ENCODE assay signal across 11 cellular contexts in the genomic region with DNA sequence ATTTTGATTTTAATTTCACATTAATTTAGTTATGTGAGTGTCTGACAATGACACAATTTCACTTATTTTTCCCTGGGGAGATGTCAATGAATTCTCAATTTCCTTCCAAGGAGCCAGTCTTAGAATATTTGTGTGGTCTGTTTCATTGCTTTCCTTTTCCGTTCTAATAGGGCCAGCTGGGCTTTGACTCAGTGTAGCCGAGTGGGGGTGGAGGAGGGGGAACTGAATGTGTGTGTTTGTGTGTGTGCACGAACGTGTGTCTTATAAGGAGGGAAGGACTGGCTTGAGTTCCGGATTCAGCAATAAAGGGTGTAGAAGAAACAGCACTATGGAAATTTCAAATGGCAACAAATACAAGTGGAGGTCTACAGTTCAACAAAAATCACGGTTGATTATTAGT.
DNase-seq lines count a peak whose midpoint lies in the region; ATAC-seq, FAIRE-seq and TF ChIP-seq lines count a peak whose summit lies in the region.
"Had no signal": no experiment of that assay in that cellular context is flagged by ENCODE, and none has a peak within 500 bp of the region (broad histone marks: within the 10 kb centered on the region; RNA-seq: fewer than 3 reads in every experiment).

No MANE protein-coding gene starts in this region.

- H2AFZ ChIP-seq in OCI-LY3 (ENCODE audit: low read depth, low read length) = no peak overlapping the region

- H4K20me1 ChIP-seq in OCI-LY3 (ENCODE audit: insufficient read depth, low read length) = no peaks in the 10 kb centered on the region

- H3K9me3 Mint-ChIP-seq in type B pancreatic cell = peaks cover 4% of the 10 kb centered on the region
- H3K9me3 Mint-ChIP-seq in T-helper 2 cell treated with Interferon-gamma antibody and Interleukin-4, amounts not matched to agents 5 μg/mL and 100 μg/mL, for 36 hours = peaks cover 30% of the 10 kb centered on the region

- peak overlapping the region; percentile 24 for H3K4me3 Mint-ChIP-seq in type B pancreatic cell
- no peak overlapping the region for H3K4me3 Mint-ChIP-seq in T-helper 2 cell treated with Interferon-gamma antibody and Interleukin-4, amounts not matched to agents 5 μg/mL and 100 μg/mL, for 36 hours

- TF ChIP-seq CTCF in OCI-LY3 (IDR thresholded peaks at IDR 0.05; ENCODE audit: low read depth, low read length) (no peak), type B pancreatic cell (conservative IDR thresholded peaks at IDR 0.05) (no peak), D721Med (IDR thresholded peaks at IDR 0.05; ENCODE audit: insufficient read depth, missing control alignments) (no peak)

- H3K4me3 ChIP-seq in OCI-LY3 (ENCODE audit: low read length) = peak overlapping the region; percentile 74
- H3K4me3 ChIP-seq: left ventricle myocardium inferior had no signal

- peak overlapping the region; percentile 76 for H3K27ac Mint-ChIP-seq in type B pancreatic cell
- no peak overlapping the region for H3K27ac Mint-ChIP-seq in T-helper 2 cell treated with Interferon-gamma antibody and Interleukin-4, amounts not matched to agents 5 μg/mL and 100 μg/mL, for 36 hours

- H3K36me3 ChIP-seq in OCI-LY3 (replicated peaks; ENCODE audit: low read depth, low read length) = no peaks in the 10 kb centered on the region
- H3K36me3 ChIP-seq: left ventricle myocardium inferior had no signal

- peak overlapping the region; percentile 93 for H3K27ac ChIP-seq in OCI-LY3 (ENCODE audit: low read length)
- H3K27ac ChIP-seq: left ventricle myocardium inferior had no signal

- no peaks in the 10 kb centered on the region for H3K36me3 Mint-ChIP-seq in type B pancreatic cell
- H3K36me3 Mint-ChIP-seq in T-helper 2 cell treated with Interferon-gamma antibody and Interleukin-4, amounts not matched to agents 5 μg/mL and 100 μg/mL, for 36 hours (ENCODE audit: low read depth) = no peaks in the 10 kb centered on the region

- H3K4me1 ChIP-seq in OCI-LY3 (ENCODE audit: low read length) = peaks cover 46% of the 10 kb centered on the region
- H3K4me1 ChIP-seq: left ventricle myocardium inferior had no signal

- intact Hi-C loops in left ventricle myocardium superior (cut with micrococcal nuclease) = no loop called here
- intact Hi-C loops in Right ventricle myocardium superior (cut with DNase I) = no loop called here

- no peaks in the 10 kb centered on the region for H3K79me2 ChIP-seq in OCI-LY3 (ENCODE audit: low read length)

- no peak for FAIRE-seq in D721Med (lab: Jason Lieb, UNC)

- peak overlapping the region; percentile 88 for H3K4me2 ChIP-seq in OCI-LY3 (ENCODE audit: low read length)

- ATAC-seq in left ventricle myocardium superior (peak; percentile 28), Right ventricle myocardium superior (ENCODE audit: poor library complexity) (no peak), HG03064 (IDR thresholded peaks at IDR 0.05; ENCODE audit: low read depth, unreplicated experiment) (peak; percentile 52)
- ATAC-seq: HCT116 had no signal

- DNase-seq in left ventricle myocardium superior (no peak), Right ventricle myocardium superior (no peak), type B pancreatic cell (ENCODE audit: extremely low spot score, unreplicated experiment) (no peak), D721Med (ENCODE audit: insufficient read length, low spot score) (no peak), SHP77 (lab: John Stamatoyannopoulos, UW) (no peak)
- no peak for DNase-seq in T-helper 2 cell treated with Interferon-gamma antibody and Interleukin-4, amounts not matched to agents 5 μg/mL and 100 μg/mL, for 36 hours (ENCODE audit: low spot score)
- DNase-seq: left ventricle myocardium inferior, NCI-H774 had no signal

- H3K27me3 Mint-ChIP-seq in type B pancreatic cell = no peaks in the 10 kb centered on the region
- no peaks in the 10 kb centered on the region for H3K27me3 Mint-ChIP-seq in T-helper 2 cell treated with Interferon-gamma antibody and Interleukin-4, amounts not matched to agents 5 μg/mL and 100 μg/mL, for 36 hours (ENCODE audit: low read depth)

- no peaks in the 10 kb centered on the region for H3K27me3 ChIP-seq in OCI-LY3 (ENCODE audit: low read depth, low read length)

- peaks cover 40% of the 10 kb centered on the region for H3K4me1 Mint-ChIP-seq in type B pancreatic cell (ENCODE audit: unreplicated experiment)
- no peaks in the 10 kb centered on the region for H3K4me1 Mint-ChIP-seq in T-helper 2 cell treated with Interferon-gamma antibody and Interleukin-4, amounts not matched to agents 5 μg/mL and 100 μg/mL, for 36 hours (ENCODE audit: low read depth)

- no peaks in the 10 kb centered on the region for H3K9me3 ChIP-seq in OCI-LY3 (ENCODE audit: insufficient read depth, low read length)
- H3K9me3 ChIP-seq: left ventricle myocardium inferior had no signal

- peak overlapping the region; percentile 66 for H3K9ac ChIP-seq in OCI-LY3 (ENCODE audit: low read length)
